In genomic region chr9:114607671-114608524, GRCh38 we compare ENCODE assay signal across 1 cellular context.
TF ChIP-seq lines count a peak whose summit lies in the region.

No MANE protein-coding gene starts in this region.

TF ChIP-seq in H1, 55 proteins besides CTCF, POLR2A, EP300 and RAD21 (continued from another document):
- no peak for TF ChIP-seq KDM1A (IDR thresholded peaks at IDR 0.05; ENCODE audit: borderline replicate concordance, low read length)
- no peak for TF ChIP-seq RFX5 (IDR thresholded peaks at IDR 0.05; ENCODE audit: borderline replicate concordance, low read depth, low read length)
- no peak for TF ChIP-seq KDM4A (IDR thresholded peaks at IDR 0.05; ENCODE audit: low read depth, low read length, severe bottlenecking)
- no peak for TF ChIP-seq CHD7 (IDR thresholded peaks at IDR 0.05; ENCODE audit: insufficient replicate concordance, low read length)
- no peak for TF ChIP-seq SUZ12 (IDR thresholded peaks at IDR 0.05; ENCODE audit: low read length)
- no peak for TF ChIP-seq RXRA (IDR thresholded peaks at IDR 0.05; ENCODE audit: insufficient read depth, low read depth, low read length)
- no peak for TF ChIP-seq RBBP5 (IDR thresholded peaks at IDR 0.05; ENCODE audit: borderline replicate concordance, low read depth, low read length)
- TF ChIP-seq FOSL1 (IDR thresholded peaks at IDR 0.05; ENCODE audit: insufficient read depth, low read depth, low read length), result no peak
- no peak for TF ChIP-seq SP2 (IDR thresholded peaks at IDR 0.05; ENCODE audit: low read length)
- TF ChIP-seq SP4 (IDR thresholded peaks at IDR 0.05; ENCODE audit: low read length), result no peak
